In the genomic region with DNA sequence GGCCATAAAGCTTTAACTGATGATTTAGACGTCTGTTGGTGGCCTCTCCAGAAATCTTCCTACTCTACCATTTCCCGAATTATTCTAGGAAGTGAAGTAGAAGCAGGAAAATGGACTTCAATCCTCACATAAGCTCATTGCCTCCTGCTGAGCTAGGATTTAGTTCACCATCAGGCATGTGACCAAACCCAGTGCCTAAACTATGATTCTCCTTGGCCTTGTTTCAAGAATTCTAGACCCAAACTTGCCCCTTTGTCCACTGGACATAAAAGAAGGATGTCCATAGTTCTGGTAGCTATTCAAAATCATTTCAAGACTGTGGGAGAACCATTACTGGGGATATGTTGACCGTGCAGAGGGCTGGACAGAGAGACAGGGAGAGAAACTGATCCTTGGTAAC, we compare ENCODE assay signal across 1 cellular context.
TF ChIP-seq lines count a peak whose summit lies in the region.

No MANE protein-coding gene starts in this region.

TF ChIP-seq in SK-N-SH, 30 proteins besides CTCF, POLR2A, EP300 and RAD21 (continued from another document):
- TF ChIP-seq, protein P1, sequence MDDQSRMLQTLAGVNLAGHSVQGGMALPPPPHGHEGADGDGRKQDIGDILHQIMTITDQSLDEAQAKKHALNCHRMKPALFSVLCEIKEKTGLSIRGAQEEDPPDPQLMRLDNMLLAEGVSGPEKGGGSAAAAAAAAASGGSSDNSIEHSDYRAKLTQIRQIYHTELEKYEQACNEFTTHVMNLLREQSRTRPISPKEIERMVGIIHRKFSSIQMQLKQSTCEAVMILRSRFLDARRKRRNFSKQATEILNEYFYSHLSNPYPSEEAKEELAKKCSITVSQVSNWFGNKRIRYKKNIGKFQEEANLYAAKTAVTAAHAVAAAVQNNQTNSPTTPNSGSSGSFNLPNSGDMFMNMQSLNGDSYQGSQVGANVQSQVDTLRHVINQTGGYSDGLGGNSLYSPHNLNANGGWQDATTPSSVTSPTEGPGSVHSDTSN (IDR thresholded peaks at IDR 0.05) = no peak
- TF ChIP-seq, protein P2, sequence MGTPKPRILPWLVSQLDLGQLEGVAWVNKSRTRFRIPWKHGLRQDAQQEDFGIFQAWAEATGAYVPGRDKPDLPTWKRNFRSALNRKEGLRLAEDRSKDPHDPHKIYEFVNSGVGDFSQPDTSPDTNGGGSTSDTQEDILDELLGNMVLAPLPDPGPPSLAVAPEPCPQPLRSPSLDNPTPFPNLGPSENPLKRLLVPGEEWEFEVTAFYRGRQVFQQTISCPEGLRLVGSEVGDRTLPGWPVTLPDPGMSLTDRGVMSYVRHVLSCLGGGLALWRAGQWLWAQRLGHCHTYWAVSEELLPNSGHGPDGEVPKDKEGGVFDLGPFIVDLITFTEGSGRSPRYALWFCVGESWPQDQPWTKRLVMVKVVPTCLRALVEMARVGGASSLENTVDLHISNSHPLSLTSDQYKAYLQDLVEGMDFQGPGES (IDR thresholded peaks at IDR 0.05; ENCODE audit: low read depth, low read length) = no peak
- TF ChIP-seq FOSL2 (IDR thresholded peaks at IDR 0.05; ENCODE audit: borderline replicate concordance, low read depth) = no peak
